ENCODE assay signal across 24 cellular contexts in genomic region chr14:21379338-21379737, GRCh38.
"Had no signal": no experiment of that assay in that cellular context is flagged by ENCODE, and none has a peak within 500 bp of the region (broad histone marks: within the 10 kb centered on the region; RNA-seq: fewer than 3 reads in every experiment).

No MANE protein-coding gene starts in this region.

- H3K4me3 ChIP-seq: esophagus muscularis mucosa, gastroesophageal sphincter, lung, psoas muscle, sigmoid colon, skin epidermis, thoracic aorta, transverse colon had no signal

- H3K27ac Mint-ChIP-seq: nephron; stimulated activated naive B cell treated with anti-CD40 and anti-IgM and Interleukin-4, amounts not matched to agents 10 μg/mL and 1 μg/mL and 100 μg/mL, for 72 hours had no signal

- H3K27ac ChIP-seq: epithelial cell of prostate, esophagus muscularis mucosa, gastroesophageal sphincter, parathyroid adenoma, psoas muscle, sigmoid colon, skin epidermis, thoracic aorta, transverse colon had no signal

- H3K9ac ChIP-seq: parathyroid adenoma had no signal

- H3K27me3 Mint-ChIP-seq: naive B cell; stimulated activated naive B cell treated with anti-CD40 and anti-IgM and Interleukin-4, amounts not matched to agents 10 μg/mL and 1 μg/mL and 100 μg/mL, for 72 hours; stimulated activated naive CD8-positive, alpha-beta T cell treated with anti-CD3 and anti-CD28 coated beads, Interleukin-15, amount 100 ng/mL, for 72 hours had no signal

- H3K9me3 Mint-ChIP-seq: naive B cell; nephron; stimulated activated naive B cell treated with anti-CD40 and anti-IgM and Interleukin-4, amounts not matched to agents 10 μg/mL and 1 μg/mL and 100 μg/mL, for 72 hours; stimulated activated naive CD8-positive, alpha-beta T cell treated with anti-CD3 and anti-CD28 coated beads, Interleukin-15, amount 100 ng/mL, for 72 hours had no signal

- H3K27me3 ChIP-seq: esophagus muscularis mucosa, gastroesophageal sphincter, sigmoid colon, transverse colon had no signal

- H3K4me3 Mint-ChIP-seq: stimulated activated naive B cell treated with anti-CD40 and anti-IgM and Interleukin-4, amounts not matched to agents 10 μg/mL and 1 μg/mL and 100 μg/mL, for 72 hours; stimulated activated naive CD8-positive, alpha-beta T cell treated with anti-CD3 and anti-CD28 coated beads, Interleukin-15, amount 100 ng/mL, for 72 hours had no signal

- ATAC-seq: gastroesophageal sphincter; left cardiac atrium; left ventricle myocardium superior; psoas muscle; stimulated activated naive B cell treated with anti-CD40 and anti-IgM and Interleukin-4, amounts not matched to agents 10 μg/mL and 1 μg/mL and 100 μg/mL, for 72 hours; stimulated activated naive CD8-positive, alpha-beta T cell treated with anti-CD3 and anti-CD28 coated beads, Interleukin-15, amount 100 ng/mL, for 72 hours had no signal

- H3K9me3 ChIP-seq: esophagus muscularis mucosa, gastroesophageal sphincter, psoas muscle, sigmoid colon, thoracic aorta, transverse colon had no signal

- H3K36me3 Mint-ChIP-seq: naive B cell had no signal

- H3K36me3 ChIP-seq: thoracic aorta, transverse colon had no signal

- DNase-seq: effector memory CD4-positive, alpha-beta T cell; foreskin fibroblast; glutamatergic neuron; kidney; left cardiac atrium; left ventricle myocardium superior; mesenchymal stem cell; midbrain; naive B cell; psoas muscle; sigmoid colon; stimulated activated CD4-positive, alpha-beta T cell treated with anti-CD3 and anti-CD28 coated beads, Interleukin-2, amount 100 ng/mL, for 24 hours; stimulated activated CD4-positive, alpha-beta T cell treated with anti-CD3 and anti-CD28 coated beads, Interleukin-4, amount 100 ng/mL, for 4 hours; stimulated activated naive B cell treated with anti-CD40 and anti-IgM and Interleukin-4, amounts not matched to agents 10 μg/mL and 1 μg/mL and 100 μg/mL, for 72 hours; stimulated activated naive CD8-positive, alpha-beta T cell treated with anti-CD3 and anti-CD28 coated beads, Interleukin-15, amount 100 ng/mL, for 72 hours; transverse colon had no signal

- H2AFZ ChIP-seq: parathyroid adenoma had no signal
